ENCODE assay signal across 9 cellular contexts in genomic region chrX:39821709-39822095, GRCh38.
DNase-seq lines count a peak whose midpoint lies in the region; ATAC-seq and TF ChIP-seq lines count a peak whose summit lies in the region.
"Had no signal": no experiment of that assay in that cellular context is flagged by ENCODE, and none has a peak within 500 bp of the region (broad histone marks: within the 10 kb centered on the region; RNA-seq: fewer than 3 reads in every experiment).

No MANE protein-coding gene starts in this region.

- no peaks in the 10 kb centered on the region for H3K9me2 ChIP-seq in GM23338 (ENCODE audit: insufficient read depth)

- H3K9me3 ChIP-seq in iPS-15b (ENCODE audit: control insufficient read depth, insufficient read depth, low read length) (no peaks in the 10 kb centered on the region), smooth muscle cell (replicated peaks; ENCODE audit: low read depth) (no peaks in the 10 kb centered on the region)

- no peaks in the 10 kb centered on the region for H4K20me1 ChIP-seq in GM23338 (replicated peaks; ENCODE audit: insufficient read depth)
- no peaks in the 10 kb centered on the region for H4K20me1 ChIP-seq in smooth muscle cell (ENCODE audit: low read depth)

- H2AFZ ChIP-seq in GM23338 (no peak overlapping the region), smooth muscle cell (ENCODE audit: low read depth) (peak overlapping the region; percentile 58)

- H3K4me1 ChIP-seq in GM23338 (ENCODE audit: insufficient read depth): peaks cover 23% of the 10 kb centered on the region
- H3K4me1 ChIP-seq in iPS-15b (ENCODE audit: control insufficient read depth, insufficient read depth, low read length): peaks cover 25% of the 10 kb centered on the region
- H3K4me1 ChIP-seq in smooth muscle cell (ENCODE audit: low read depth): peaks cover 35% of the 10 kb centered on the region

- 33% methylated on average over 15 of the region's 26 CpGs for WGBS in smooth muscle cell (ENCODE audit: low lambda C conversion rate)

- H3K27me3 Mint-ChIP-seq in GM23338 (ENCODE audit: insufficient read depth, low read depth, poor library complexity) (peaks cover 22% of the 10 kb centered on the region), T-cell (peaks cover 17 to 41% of the 10 kb centered on the region in 2 donors)

- H3K9me3 Mint-ChIP-seq in GM23338: peaks cover 3% of the 10 kb centered on the region; the same call in 1 of the 3 replicates
- peaks cover 0 to 6% (median 0%) of the 10 kb centered on the region in 3 donors for H3K9me3 Mint-ChIP-seq in T-cell

- peak overlapping the region; percentile 68; the same call in 1 of the 2 replicates for H3K4me2 ChIP-seq in GM23338
- peak overlapping the region; percentile 93 for H3K4me2 ChIP-seq in smooth muscle cell

- H3K79me2 ChIP-seq in GM23338 (replicated peaks; ENCODE audit: insufficient read depth) (no peaks in the 10 kb centered on the region), smooth muscle cell (ENCODE audit: low read depth) (no peaks in the 10 kb centered on the region)

- H3K4me3 ChIP-seq in GM23338: peak overlapping the region; percentile 49
- H3K4me3 ChIP-seq in iPS-15b (ENCODE audit: low read depth, low read length): peak overlapping the region; percentile 44
- H3K4me3 ChIP-seq in smooth muscle cell: peak overlapping the region; percentile 55

- H3K27ac ChIP-seq in GM23338 (ENCODE audit: low read depth) (no peak overlapping the region; the same call in 1 of the 2 replicates), smooth muscle cell (ENCODE audit: low read depth) (no peak overlapping the region)

- peaks cover 51% of the 10 kb centered on the region for H3K4me1 Mint-ChIP-seq in GM23338
- peaks cover 7 to 22% (median 9%) of the 10 kb centered on the region in 3 donors for H3K4me1 Mint-ChIP-seq in T-cell

- no peak for TF ChIP-seq CTCF in GM23338 (conservative IDR thresholded peaks at IDR 0.05; ENCODE audit: low read depth in 2 of 2)
- no peak for TF ChIP-seq CTCF in smooth muscle cell (IDR thresholded peaks at IDR 0.05; ENCODE audit: borderline replicate concordance, insufficient read depth, poor library complexity, severe bottlenecking)

- DNase-seq in GM23338 (ENCODE audit: low spot score) (no peak), T-cell (no peak), smooth muscle cell (lab: John Stamatoyannopoulos, UW; ENCODE audit: unreplicated experiment) (no peak), globus pallidus (ENCODE audit: low spot score) (no peak), left lobe of liver (ENCODE audit: low spot score) (no peak), occipital lobe (lab: John Stamatoyannopoulos, UW) (no peak)
- DNase-seq: NCI-H510A had no signal

- ATAC-seq in GM23338: no peak
- peak in 1 of 4 experiments; percentile 7 for ATAC-seq in T-cell (replicated peaks in 1 of 4)
- no peak for ATAC-seq in HG02973 (IDR thresholded peaks at IDR 0.05; ENCODE audit: unreplicated experiment)
- no peak for ATAC-seq in left lobe of liver

- POLR2A ChIA-PET in T-cell (lab: Charles Lee): no interaction called here

- no peak overlapping the region for H3K27ac Mint-ChIP-seq in GM23338
- H3K27ac Mint-ChIP-seq in T-cell: no peak overlapping the region

- CTCF ChIA-PET in T-cell (lab: Charles Lee): no interaction called here

- H3K36me3 ChIP-seq in GM23338 (ENCODE audit: insufficient read depth) (no peaks in the 10 kb centered on the region), iPS-15b (ENCODE audit: control insufficient read depth, insufficient read depth, low read length) (no peaks in the 10 kb centered on the region), smooth muscle cell (ENCODE audit: low read depth) (no peaks in the 10 kb centered on the region)

- H3K9ac ChIP-seq in iPS-15b (ENCODE audit: low read depth, low read length) (peak overlapping the region; percentile 77), smooth muscle cell (ENCODE audit: low read depth) (no peak overlapping the region)

- H3K4me3 Mint-ChIP-seq in GM23338: peak overlapping the region; percentile 55; the same call in 2 of the 3 replicates
- peak overlapping the region in 2 of 3 donors; percentile 25 to 55 for H3K4me3 Mint-ChIP-seq in T-cell

- H3F3A ChIP-seq in GM23338 (replicated peaks; ENCODE audit: low read depth): no peaks in the 10 kb centered on the region
- H3F3A ChIP-seq in smooth muscle cell (ENCODE audit: low read depth): peaks cover 20% of the 10 kb centered on the region

- H3K36me3 Mint-ChIP-seq in GM23338 (ENCODE audit: low read depth): no peaks in the 10 kb centered on the region; the same call in 2 of the 3 replicates
- no peaks in the 10 kb centered on the region for H3K36me3 Mint-ChIP-seq in T-cell

- H3K27me3 ChIP-seq in GM23338 (ENCODE audit: insufficient read depth) (peaks cover 7% of the 10 kb centered on the region; the same call in 1 of the 2 replicates), iPS-15b (ENCODE audit: control insufficient read depth, insufficient read depth, low read length) (peaks cover 3% of the 10 kb centered on the region), smooth muscle cell (ENCODE audit: low read depth) (no peaks in the 10 kb centered on the region)

TF ChIP-seq in GM23338, 12 proteins besides CTCF, POLR2A, EP300 and RAD21 (continues in another document):
- TF ChIP-seq REST (IDR thresholded peaks at IDR 0.05; ENCODE audit: unreplicated experiment): no peak
- TF ChIP-seq ETS1 (IDR thresholded peaks at IDR 0.05): no peak
- TF ChIP-seq ZNF114 (CRISPR knock-in tag; IDR thresholded peaks at IDR 0.05): no peak
- TF ChIP-seq CREB1 (CRISPR knock-in tag; IDR thresholded peaks at IDR 0.05; ENCODE audit: low read depth): no peak
- no peak for TF ChIP-seq POLR2AphosphoS5 (IDR thresholded peaks at IDR 0.05; ENCODE audit: low read depth)
- no peak for TF ChIP-seq EZH2phosphoT487 (IDR thresholded peaks at IDR 0.05; ENCODE audit: unreplicated experiment)
- no peak for TF ChIP-seq JUNB (IDR thresholded peaks at IDR 0.05; ENCODE audit: unreplicated experiment)
